2 cellular contexts compared by ENCODE assay signal in the genomic region with DNA sequence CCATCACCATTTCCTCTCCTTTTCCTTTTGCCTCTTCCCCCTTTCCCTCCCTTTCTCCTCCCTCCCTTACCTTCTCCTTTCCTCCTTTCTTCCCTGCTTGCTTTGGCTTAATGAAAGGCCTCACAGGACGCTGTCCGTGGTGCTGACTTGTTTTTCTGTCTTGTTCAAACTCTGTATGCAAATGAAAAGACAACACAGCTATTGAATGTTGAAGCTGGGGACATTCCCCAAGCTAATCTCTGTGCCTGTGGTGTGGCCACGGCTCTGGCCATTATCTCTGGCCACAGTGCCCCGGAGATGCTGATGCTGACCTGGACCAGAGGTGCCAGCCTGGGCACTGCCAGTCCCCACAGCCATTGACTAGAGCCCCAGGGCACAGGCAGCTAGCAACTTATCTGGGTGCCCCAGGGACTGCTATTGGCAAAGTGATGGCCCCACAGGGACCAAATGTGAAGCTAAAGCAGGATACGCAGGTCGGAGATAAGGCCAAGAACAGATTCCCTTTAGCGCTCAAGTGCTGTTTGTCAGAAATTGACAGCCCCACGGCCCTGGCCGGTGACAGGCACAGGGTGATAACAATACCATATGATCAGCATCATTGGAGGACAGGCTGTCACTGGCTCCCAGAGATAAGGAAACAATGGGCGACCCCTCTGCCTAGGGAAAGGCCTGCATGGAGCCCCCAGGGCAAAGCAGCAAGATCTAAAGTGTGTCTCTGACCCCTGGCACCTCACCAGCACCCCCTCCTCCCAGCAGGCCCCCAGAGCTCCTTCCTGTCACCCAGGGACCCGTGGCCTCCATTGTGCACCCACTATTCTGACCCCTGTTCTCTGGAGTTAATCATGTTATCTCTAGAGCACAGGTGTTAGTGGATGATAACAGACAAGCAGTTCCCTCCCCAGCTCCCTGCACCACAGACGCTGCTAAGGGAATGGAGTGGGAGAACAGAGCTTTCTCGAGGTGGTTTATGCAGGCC.
TF ChIP-seq lines count a peak whose summit lies in the region.

No MANE protein-coding gene starts in this region.

TF ChIP-seq in K562, 482 proteins besides CTCF, POLR2A, EP300 and RAD21 (continued from another document and continues in another):
- TF ChIP-seq CREB3 (tag; conservative IDR thresholded peaks at IDR 0.05; ENCODE audit: low read depth) (peak; percentile 67; the same call in 1 of the 2 replicates), BACH1 (tag; IDR thresholded peaks at IDR 0.05) (peak; percentile 65; the same call in 1 of the 2 replicates), UBTF (IDR thresholded peaks at IDR 0.05; ENCODE audit: borderline replicate concordance in 1 of 2, low read depth in 2 of 2, low read length in 2 of 2) (no peak), SMARCC2 (IDR thresholded peaks at IDR 0.05; ENCODE audit: low read depth) (0 out of 2 replicates have a peak, but pooled peaks have one; percentile 34), ZNF384 (IDR thresholded peaks at IDR 0.05; ENCODE audit: low read depth, low read length) (no peak), PYGO2 (tag; IDR thresholded peaks at IDR 0.05) (peak; percentile 52; the same call in 1 of the 2 replicates), FOXM1 (IDR thresholded peaks at IDR 0.05; ENCODE audit: low read depth) (peak; percentile 80), FOXM1 (CRISPR knock-in tag; IDR thresholded peaks at IDR 0.05; ENCODE audit: low read depth) (no peak), NFXL1 (CRISPR knock-in tag; IDR thresholded peaks at IDR 0.05) (no peak), ZKSCAN3 (CRISPR knock-in tag; IDR thresholded peaks at IDR 0.05) (no peak), MCM7 (IDR thresholded peaks at IDR 0.05) (0 out of 4 replicates have a peak, but pooled peaks of 1 of the 2 experiments have one; percentile 56), ZNF165 (CRISPR knock-in tag; IDR thresholded peaks at IDR 0.05; ENCODE audit: borderline replicate concordance) (no peak), RCOR1 (IDR thresholded peaks at IDR 0.05; ENCODE audit: borderline replicate concordance in 1 of 2, low read depth in 2 of 2, low read length in 2 of 2) (peak; percentile 12 to 80; a peak in 3 of 4 replicates), GABPB2 (CRISPR knock-in tag; conservative IDR thresholded peaks at IDR 0.05) (no peak)
- TF ChIP-seq, protein P1, sequence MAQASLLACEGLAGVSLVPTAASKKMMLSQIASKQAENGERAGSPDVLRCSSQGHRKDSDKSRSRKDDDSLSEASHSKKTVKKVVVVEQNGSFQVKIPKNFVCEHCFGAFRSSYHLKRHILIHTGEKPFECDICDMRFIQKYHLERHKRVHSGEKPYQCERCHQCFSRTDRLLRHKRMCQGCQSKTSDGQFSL (CRISPR knock-in tag; IDR thresholded peaks at IDR 0.05): no peak
- TF ChIP-seq, protein P1 (tag; IDR thresholded peaks at IDR 0.05): no peak
- TF ChIP-seq, protein P2, sequence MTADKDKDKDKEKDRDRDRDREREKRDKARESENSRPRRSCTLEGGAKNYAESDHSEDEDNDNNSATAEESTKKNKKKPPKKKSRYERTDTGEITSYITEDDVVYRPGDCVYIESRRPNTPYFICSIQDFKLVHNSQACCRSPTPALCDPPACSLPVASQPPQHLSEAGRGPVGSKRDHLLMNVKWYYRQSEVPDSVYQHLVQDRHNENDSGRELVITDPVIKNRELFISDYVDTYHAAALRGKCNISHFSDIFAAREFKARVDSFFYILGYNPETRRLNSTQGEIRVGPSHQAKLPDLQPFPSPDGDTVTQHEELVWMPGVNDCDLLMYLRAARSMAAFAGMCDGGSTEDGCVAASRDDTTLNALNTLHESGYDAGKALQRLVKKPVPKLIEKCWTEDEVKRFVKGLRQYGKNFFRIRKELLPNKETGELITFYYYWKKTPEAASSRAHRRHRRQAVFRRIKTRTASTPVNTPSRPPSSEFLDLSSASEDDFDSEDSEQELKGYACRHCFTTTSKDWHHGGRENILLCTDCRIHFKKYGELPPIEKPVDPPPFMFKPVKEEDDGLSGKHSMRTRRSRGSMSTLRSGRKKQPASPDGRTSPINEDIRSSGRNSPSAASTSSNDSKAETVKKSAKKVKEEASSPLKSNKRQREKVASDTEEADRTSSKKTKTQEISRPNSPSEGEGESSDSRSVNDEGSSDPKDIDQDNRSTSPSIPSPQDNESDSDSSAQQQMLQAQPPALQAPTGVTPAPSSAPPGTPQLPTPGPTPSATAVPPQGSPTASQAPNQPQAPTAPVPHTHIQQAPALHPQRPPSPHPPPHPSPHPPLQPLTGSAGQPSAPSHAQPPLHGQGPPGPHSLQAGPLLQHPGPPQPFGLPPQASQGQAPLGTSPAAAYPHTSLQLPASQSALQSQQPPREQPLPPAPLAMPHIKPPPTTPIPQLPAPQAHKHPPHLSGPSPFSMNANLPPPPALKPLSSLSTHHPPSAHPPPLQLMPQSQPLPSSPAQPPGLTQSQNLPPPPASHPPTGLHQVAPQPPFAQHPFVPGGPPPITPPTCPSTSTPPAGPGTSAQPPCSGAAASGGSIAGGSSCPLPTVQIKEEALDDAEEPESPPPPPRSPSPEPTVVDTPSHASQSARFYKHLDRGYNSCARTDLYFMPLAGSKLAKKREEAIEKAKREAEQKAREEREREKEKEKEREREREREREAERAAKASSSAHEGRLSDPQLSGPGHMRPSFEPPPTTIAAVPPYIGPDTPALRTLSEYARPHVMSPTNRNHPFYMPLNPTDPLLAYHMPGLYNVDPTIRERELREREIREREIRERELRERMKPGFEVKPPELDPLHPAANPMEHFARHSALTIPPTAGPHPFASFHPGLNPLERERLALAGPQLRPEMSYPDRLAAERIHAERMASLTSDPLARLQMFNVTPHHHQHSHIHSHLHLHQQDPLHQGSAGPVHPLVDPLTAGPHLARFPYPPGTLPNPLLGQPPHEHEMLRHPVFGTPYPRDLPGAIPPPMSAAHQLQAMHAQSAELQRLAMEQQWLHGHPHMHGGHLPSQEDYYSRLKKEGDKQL (CRISPR knock-in tag; IDR thresholded peaks at IDR 0.05; ENCODE audit: borderline replicate concordance): no peak

TF ChIP-seq in HepG2, 621 proteins besides CTCF, POLR2A, EP300 and RAD21 (continued from another document and continues in another):
- TF ChIP-seq, protein P3, sequence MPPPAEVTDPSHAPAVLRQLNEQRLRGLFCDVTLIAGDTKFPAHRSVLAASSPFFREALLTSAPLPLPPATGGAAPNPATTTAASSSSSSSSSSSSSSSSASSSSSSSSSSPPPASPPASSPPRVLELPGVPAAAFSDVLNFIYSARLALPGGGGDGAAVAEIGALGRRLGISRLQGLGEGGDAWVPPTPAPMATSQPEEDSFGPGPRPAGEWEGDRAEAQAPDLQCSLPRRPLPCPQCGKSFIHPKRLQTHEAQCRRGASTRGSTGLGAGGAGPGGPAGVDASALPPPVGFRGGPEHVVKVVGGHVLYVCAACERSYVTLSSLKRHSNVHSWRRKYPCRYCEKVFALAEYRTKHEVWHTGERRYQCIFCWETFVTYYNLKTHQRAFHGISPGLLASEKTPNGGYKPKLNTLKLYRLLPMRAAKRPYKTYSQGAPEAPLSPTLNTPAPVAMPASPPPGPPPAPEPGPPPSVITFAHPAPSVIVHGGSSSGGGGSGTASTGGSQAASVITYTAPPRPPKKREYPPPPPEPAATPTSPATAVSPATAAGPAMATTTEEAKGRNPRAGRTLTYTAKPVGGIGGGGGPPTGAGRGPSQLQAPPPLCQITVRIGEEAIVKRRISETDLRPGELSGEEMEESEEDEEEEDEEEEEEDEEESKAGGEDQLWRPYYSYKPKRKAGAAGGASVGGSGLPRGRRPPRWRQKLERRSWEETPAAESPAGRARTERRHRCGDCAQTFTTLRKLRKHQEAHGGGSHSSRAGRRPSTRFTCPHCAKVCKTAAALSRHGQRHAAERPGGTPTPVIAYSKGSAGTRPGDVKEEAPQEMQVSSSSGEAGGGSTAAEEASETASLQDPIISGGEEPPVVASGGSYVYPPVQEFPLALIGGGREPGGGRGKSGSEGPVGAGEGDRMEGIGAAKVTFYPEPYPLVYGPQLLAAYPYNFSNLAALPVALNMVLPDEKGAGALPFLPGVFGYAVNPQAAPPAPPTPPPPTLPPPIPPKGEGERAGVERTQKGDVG (CRISPR knock-in tag; IDR thresholded peaks at IDR 0.05; ENCODE audit: borderline replicate concordance): no peak
- no peak for TF ChIP-seq SNAPC4 (CRISPR knock-in tag; IDR thresholded peaks at IDR 0.05)
- no peak for TF ChIP-seq MAFG (CRISPR knock-in tag; IDR thresholded peaks at IDR 0.05)
- TF ChIP-seq, protein P4, sequence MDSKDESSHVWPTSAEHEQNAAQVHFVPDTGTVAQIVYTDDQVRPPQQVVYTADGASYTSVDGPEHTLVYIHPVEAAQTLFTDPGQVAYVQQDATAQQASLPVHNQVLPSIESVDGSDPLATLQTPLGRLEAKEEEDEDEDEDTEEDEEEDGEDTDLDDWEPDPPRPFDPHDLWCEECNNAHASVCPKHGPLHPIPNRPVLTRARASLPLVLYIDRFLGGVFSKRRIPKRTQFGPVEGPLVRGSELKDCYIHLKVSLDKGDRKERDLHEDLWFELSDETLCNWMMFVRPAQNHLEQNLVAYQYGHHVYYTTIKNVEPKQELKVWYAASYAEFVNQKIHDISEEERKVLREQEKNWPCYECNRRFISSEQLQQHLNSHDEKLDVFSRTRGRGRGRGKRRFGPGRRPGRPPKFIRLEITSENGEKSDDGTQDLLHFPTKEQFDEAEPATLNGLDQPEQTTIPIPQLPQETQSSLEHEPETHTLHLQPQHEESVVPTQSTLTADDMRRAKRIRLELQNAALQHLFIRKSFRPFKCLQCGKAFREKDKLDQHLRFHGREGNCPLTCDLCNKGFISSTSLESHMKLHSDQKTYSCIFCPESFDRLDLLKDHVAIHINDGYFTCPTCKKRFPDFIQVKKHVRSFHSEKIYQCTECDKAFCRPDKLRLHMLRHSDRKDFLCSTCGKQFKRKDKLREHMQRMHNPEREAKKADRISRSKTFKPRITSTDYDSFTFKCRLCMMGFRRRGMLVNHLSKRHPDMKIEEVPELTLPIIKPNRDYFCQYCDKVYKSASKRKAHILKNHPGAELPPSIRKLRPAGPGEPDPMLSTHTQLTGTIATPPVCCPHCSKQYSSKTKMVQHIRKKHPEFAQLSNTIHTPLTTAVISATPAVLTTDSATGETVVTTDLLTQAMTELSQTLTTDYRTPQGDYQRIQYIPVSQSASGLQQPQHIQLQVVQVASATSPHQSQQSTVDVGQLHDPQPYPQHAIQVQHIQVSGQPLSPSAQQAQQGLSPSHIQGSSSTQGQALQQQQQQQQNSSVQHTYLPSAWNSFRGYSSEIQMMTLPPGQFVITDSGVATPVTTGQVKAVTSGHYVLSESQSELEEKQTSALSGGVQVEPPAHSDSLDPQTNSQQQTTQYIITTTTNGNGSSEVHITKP (CRISPR knock-in tag; IDR thresholded peaks at IDR 0.05; ENCODE audit: low read depth): peak; percentile 40; the same call in 1 of the 2 replicates
- TF ChIP-seq, protein P5, sequence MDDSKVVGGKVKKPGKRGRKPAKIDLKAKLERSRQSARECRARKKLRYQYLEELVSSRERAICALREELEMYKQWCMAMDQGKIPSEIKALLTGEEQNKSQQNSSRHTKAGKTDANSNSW (CRISPR knock-in tag; IDR thresholded peaks at IDR 0.05; ENCODE audit: borderline replicate concordance): no peak
- no peak for TF ChIP-seq ZNF263 (CRISPR knock-in tag; IDR thresholded peaks at IDR 0.05)
- no peak for TF ChIP-seq ZNF704 (CRISPR knock-in tag; IDR thresholded peaks at IDR 0.05; ENCODE audit: borderline replicate concordance)
- TF ChIP-seq ZNF451 (CRISPR knock-in tag; IDR thresholded peaks at IDR 0.05): no peak
- TF ChIP-seq ATRX (CRISPR knock-in tag; IDR thresholded peaks at IDR 0.05; ENCODE audit: borderline replicate concordance): no peak
- no peak for TF ChIP-seq SMAD1 (CRISPR knock-in tag; IDR thresholded peaks at IDR 0.05; ENCODE audit: borderline replicate concordance, low read depth)
- no peak for TF ChIP-seq KAT7 (CRISPR knock-in tag; IDR thresholded peaks at IDR 0.05; ENCODE audit: borderline replicate concordance)
- TF ChIP-seq, protein P6, sequence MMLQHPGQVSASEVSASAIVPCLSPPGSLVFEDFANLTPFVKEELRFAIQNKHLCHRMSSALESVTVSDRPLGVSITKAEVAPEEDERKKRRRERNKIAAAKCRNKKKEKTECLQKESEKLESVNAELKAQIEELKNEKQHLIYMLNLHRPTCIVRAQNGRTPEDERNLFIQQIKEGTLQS (CRISPR knock-in tag; IDR thresholded peaks at IDR 0.05): peak; percentile 74; the same call in 1 of the 2 replicates
- no peak for TF ChIP-seq RELA (CRISPR knock-in tag; IDR thresholded peaks at IDR 0.05)
- TF ChIP-seq RXRA (CRISPR knock-in tag; IDR thresholded peaks at IDR 0.05): no peak
- TF ChIP-seq ZFP90 (CRISPR knock-in tag; IDR thresholded peaks at IDR 0.05; ENCODE audit: borderline replicate concordance): no peak
- no peak for TF ChIP-seq SOX6 (IDR thresholded peaks at IDR 0.05)
- TF ChIP-seq SOX6 (CRISPR knock-in tag; IDR thresholded peaks at IDR 0.05): no peak
